ENCODE assay signal across 28 cellular contexts in genomic region chr5:165031361-165031760, GRCh38.
"Had no signal": no experiment of that assay in that cellular context is flagged by ENCODE, and none has a peak within 500 bp of the region (broad histone marks: within the 10 kb centered on the region; RNA-seq: fewer than 3 reads in every experiment).

No MANE protein-coding gene starts in this region.

- H3K9me3 Mint-ChIP-seq: nephron progenitor cell; stimulated activated naive B cell treated with anti-CD40 and anti-IgM and Interleukin-4, amounts not matched to agents 10 μg/mL and 1 μg/mL and 100 μg/mL, for 72 hours; stimulated activated naive CD8-positive, alpha-beta T cell treated with anti-CD3 and anti-CD28 coated beads, Interleukin-15, Interleukin-2, amounts not matched to agents 100 ng/mL and 50 ng/mL, for 24 hours; type B pancreatic cell had no signal

- H3K27ac ChIP-seq: neutrophil, pancreas, prostate gland, right atrium auricular region, right lobe of liver, sigmoid colon, stomach, thoracic aorta, thyroid gland, tibial nerve, upper lobe of right lung, uterus had no signal

- H3K27ac Mint-ChIP-seq: naive thymus-derived CD8-positive, alpha-beta T cell; natural killer cell treated with Interleukin-12 subunit alpha and Interleukin-12 subunit beta and Interleukin-15 and Interleukin-18, amount 100 ng/mL, for 72 hours; nephron progenitor cell; stimulated activated effector memory CD8-positive, alpha-beta T cell treated with anti-CD3 and anti-CD28 coated beads, Interleukin-12 subunit alpha, Interleukin-12 subunit beta, amount 100 ng/mL, for 72 hours; stimulated activated naive B cell treated with anti-CD40 and anti-IgM and Interleukin-4, amounts not matched to agents 10 μg/mL and 1 μg/mL and 100 μg/mL, for 72 hours; stimulated activated naive CD8-positive, alpha-beta T cell treated with anti-CD3 and anti-CD28 coated beads, Interleukin-15, Interleukin-2, amounts not matched to agents 100 ng/mL and 50 ng/mL, for 24 hours; type B pancreatic cell had no signal

- H3K27me3 Mint-ChIP-seq: naive thymus-derived CD8-positive, alpha-beta T cell; natural killer cell treated with Interleukin-12 subunit alpha and Interleukin-12 subunit beta and Interleukin-15 and Interleukin-18, amount 100 ng/mL, for 72 hours; stimulated activated naive B cell treated with anti-CD40 and anti-IgM and Interleukin-4, amounts not matched to agents 10 μg/mL and 1 μg/mL and 100 μg/mL, for 72 hours; stimulated activated naive CD8-positive, alpha-beta T cell treated with anti-CD3 and anti-CD28 coated beads, Interleukin-15, Interleukin-2, amounts not matched to agents 100 ng/mL and 50 ng/mL, for 24 hours; type B pancreatic cell had no signal

- H3K4me1 Mint-ChIP-seq: naive thymus-derived CD8-positive, alpha-beta T cell; nephron progenitor cell; neural crest cell; stimulated activated effector memory CD8-positive, alpha-beta T cell treated with anti-CD3 and anti-CD28 coated beads, Interleukin-12 subunit alpha, Interleukin-12 subunit beta, amount 100 ng/mL, for 72 hours; stimulated activated naive B cell treated with anti-CD40 and anti-IgM and Interleukin-4, amounts not matched to agents 10 μg/mL and 1 μg/mL and 100 μg/mL, for 72 hours had no signal

- H3K4me3 Mint-ChIP-seq: naive thymus-derived CD8-positive, alpha-beta T cell; natural killer cell treated with Interleukin-12 subunit alpha and Interleukin-12 subunit beta and Interleukin-15 and Interleukin-18, amount 100 ng/mL, for 72 hours; nephron progenitor cell; neural crest cell; stimulated activated effector memory CD8-positive, alpha-beta T cell treated with anti-CD3 and anti-CD28 coated beads, Interleukin-12 subunit alpha, Interleukin-12 subunit beta, amount 100 ng/mL, for 72 hours; stimulated activated naive B cell treated with anti-CD40 and anti-IgM and Interleukin-4, amounts not matched to agents 10 μg/mL and 1 μg/mL and 100 μg/mL, for 72 hours; stimulated activated naive CD8-positive, alpha-beta T cell treated with anti-CD3 and anti-CD28 coated beads, Interleukin-15, Interleukin-2, amounts not matched to agents 100 ng/mL and 50 ng/mL, for 24 hours; type B pancreatic cell had no signal

- DNase-seq: naive thymus-derived CD8-positive, alpha-beta T cell; nephron progenitor cell; nucleus accumbens; pancreas; retina; right lobe of liver; sigmoid colon; small intestine; stimulated activated CD4-positive, alpha-beta T cell treated with anti-CD3 and anti-CD28 coated beads, Interleukin-15, amount 100 ng/mL, for 24 hours; stimulated activated CD4-positive, alpha-beta T cell treated with anti-CD3 and anti-CD28 coated beads, Interleukin-2, amount 100 ng/mL, for 24 hours; stimulated activated CD4-positive, alpha-beta T cell treated with anti-CD3 and anti-CD28 coated beads, Interleukin-2, amount 100 ng/mL, for 48 hours; stimulated activated CD4-positive, alpha-beta T cell treated with anti-CD3 and anti-CD28 coated beads, Interleukin-4, amount 100 ng/mL, for 24 hours; stimulated activated naive B cell treated with anti-CD40 and anti-IgM and Interleukin-4, amounts not matched to agents 10 μg/mL and 1 μg/mL and 100 μg/mL, for 72 hours; stimulated activated naive CD4-positive, alpha-beta T cell treated with Interleukin-2 at 50 U/mL for 16 hours; stomach; thyroid gland; upper lobe of right lung; uterus had no signal

- H3K36me3 Mint-ChIP-seq: naive thymus-derived CD8-positive, alpha-beta T cell; natural killer cell treated with Interleukin-12 subunit alpha and Interleukin-12 subunit beta and Interleukin-15 and Interleukin-18, amount 100 ng/mL, for 72 hours; stimulated activated effector memory CD8-positive, alpha-beta T cell treated with anti-CD3 and anti-CD28 coated beads, Interleukin-12 subunit alpha, Interleukin-12 subunit beta, amount 100 ng/mL, for 72 hours; stimulated activated naive B cell treated with anti-CD40 and anti-IgM and Interleukin-4, amounts not matched to agents 10 μg/mL and 1 μg/mL and 100 μg/mL, for 72 hours; type B pancreatic cell had no signal
